In the genomic region with DNA sequence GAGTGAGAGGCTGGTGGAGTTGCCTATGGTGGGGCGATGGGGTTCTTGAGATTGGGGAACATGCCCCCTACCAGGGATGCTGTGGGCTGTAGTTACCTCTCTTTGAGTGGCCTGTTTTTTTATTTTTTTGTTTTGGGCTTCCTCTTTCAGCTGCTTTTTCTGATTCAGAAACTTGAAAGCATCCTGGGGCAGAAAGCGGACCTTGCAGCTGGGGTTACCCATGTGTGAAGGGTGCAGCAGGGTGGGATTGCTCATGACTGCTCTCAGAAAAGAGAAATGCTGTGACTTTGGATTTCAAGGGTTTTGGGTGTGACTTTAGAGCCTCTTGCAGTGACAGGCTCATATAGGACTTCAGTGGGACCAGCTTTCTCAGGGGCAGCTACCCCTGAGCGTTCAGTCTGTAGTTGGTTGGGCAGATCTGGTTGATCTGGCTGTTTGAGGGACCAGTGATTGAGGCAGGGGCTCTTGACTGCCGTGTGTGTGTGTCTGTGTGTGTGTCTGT, we compare ENCODE assay signal across 1 cellular context.
TF ChIP-seq lines count a peak whose summit lies in the region.

No MANE protein-coding gene starts in this region.

TF ChIP-seq in GM12878, 131 proteins besides CTCF, POLR2A, EP300 and RAD21 (continued from another document and continues in another):
- TF ChIP-seq, protein P1, sequence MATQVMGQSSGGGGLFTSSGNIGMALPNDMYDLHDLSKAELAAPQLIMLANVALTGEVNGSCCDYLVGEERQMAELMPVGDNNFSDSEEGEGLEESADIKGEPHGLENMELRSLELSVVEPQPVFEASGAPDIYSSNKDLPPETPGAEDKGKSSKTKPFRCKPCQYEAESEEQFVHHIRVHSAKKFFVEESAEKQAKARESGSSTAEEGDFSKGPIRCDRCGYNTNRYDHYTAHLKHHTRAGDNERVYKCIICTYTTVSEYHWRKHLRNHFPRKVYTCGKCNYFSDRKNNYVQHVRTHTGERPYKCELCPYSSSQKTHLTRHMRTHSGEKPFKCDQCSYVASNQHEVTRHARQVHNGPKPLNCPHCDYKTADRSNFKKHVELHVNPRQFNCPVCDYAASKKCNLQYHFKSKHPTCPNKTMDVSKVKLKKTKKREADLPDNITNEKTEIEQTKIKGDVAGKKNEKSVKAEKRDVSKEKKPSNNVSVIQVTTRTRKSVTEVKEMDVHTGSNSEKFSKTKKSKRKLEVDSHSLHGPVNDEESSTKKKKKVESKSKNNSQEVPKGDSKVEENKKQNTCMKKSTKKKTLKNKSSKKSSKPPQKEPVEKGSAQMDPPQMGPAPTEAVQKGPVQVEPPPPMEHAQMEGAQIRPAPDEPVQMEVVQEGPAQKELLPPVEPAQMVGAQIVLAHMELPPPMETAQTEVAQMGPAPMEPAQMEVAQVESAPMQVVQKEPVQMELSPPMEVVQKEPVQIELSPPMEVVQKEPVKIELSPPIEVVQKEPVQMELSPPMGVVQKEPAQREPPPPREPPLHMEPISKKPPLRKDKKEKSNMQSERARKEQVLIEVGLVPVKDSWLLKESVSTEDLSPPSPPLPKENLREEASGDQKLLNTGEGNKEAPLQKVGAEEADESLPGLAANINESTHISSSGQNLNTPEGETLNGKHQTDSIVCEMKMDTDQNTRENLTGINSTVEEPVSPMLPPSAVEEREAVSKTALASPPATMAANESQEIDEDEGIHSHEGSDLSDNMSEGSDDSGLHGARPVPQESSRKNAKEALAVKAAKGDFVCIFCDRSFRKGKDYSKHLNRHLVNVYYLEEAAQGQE (IDR thresholded peaks at IDR 0.05; ENCODE audit: low read depth, low read length), result no peak
- peak; percentile 45 for TF ChIP-seq SKIL (IDR thresholded peaks at IDR 0.05; ENCODE audit: low read depth, poor library complexity, severe bottlenecking)
- TF ChIP-seq, protein P2, sequence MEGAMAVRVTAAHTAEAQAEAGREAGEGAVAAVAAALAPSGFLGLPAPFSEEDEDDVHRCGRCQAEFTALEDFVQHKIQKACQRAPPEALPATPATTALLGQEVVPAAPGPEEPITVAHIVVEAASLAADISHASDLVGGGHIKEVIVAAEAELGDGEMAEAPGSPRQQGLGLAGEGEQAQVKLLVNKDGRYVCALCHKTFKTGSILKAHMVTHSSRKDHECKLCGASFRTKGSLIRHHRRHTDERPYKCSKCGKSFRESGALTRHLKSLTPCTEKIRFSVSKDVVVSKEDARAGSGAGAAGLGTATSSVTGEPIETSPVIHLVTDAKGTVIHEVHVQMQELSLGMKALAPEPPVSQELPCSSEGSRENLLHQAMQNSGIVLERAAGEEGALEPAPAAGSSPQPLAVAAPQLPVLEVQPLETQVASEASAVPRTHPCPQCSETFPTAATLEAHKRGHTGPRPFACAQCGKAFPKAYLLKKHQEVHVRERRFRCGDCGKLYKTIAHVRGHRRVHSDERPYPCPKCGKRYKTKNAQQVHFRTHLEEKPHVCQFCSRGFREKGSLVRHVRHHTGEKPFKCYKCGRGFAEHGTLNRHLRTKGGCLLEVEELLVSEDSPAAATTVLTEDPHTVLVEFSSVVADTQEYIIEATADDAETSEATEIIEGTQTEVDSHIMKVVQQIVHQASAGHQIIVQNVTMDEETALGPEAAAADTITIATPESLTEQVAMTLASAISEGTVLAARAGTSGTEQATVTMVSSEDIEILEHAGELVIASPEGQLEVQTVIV (IDR thresholded peaks at IDR 0.05; ENCODE audit: borderline replicate concordance, partially characterized antibody), result no peak
- TF ChIP-seq, protein P3, sequence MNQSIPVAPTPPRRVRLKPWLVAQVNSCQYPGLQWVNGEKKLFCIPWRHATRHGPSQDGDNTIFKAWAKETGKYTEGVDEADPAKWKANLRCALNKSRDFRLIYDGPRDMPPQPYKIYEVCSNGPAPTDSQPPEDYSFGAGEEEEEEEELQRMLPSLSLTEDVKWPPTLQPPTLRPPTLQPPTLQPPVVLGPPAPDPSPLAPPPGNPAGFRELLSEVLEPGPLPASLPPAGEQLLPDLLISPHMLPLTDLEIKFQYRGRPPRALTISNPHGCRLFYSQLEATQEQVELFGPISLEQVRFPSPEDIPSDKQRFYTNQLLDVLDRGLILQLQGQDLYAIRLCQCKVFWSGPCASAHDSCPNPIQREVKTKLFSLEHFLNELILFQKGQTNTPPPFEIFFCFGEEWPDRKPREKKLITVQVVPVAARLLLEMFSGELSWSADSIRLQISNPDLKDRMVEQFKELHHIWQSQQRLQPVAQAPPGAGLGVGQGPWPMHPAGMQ (IDR thresholded peaks at IDR 0.05; ENCODE audit: borderline replicate concordance), result no peak
- TF ChIP-seq CBX5 (IDR thresholded peaks at IDR 0.05; ENCODE audit: low read depth), result 0 out of 2 replicates have a peak, but pooled peaks have one; percentile 48
- TF ChIP-seq NFXL1 (IDR thresholded peaks at IDR 0.05; ENCODE audit: borderline replicate concordance), result no peak
- no peak for TF ChIP-seq TCF7 (IDR thresholded peaks at IDR 0.05; ENCODE audit: borderline replicate concordance)
- no peak for TF ChIP-seq ASH2L (IDR thresholded peaks at IDR 0.05; ENCODE audit: borderline replicate concordance, low read depth)
- peak; percentile 75; the same call in 1 of the 2 replicates for TF ChIP-seq ATF2 (IDR thresholded peaks at IDR 0.05; ENCODE audit: low read length)
- 0 out of 2 replicates have a peak, but pooled peaks have one; percentile 18 for TF ChIP-seq NR2F1 (conservative IDR thresholded peaks at IDR 0.05)
- peak; percentile 94 for TF ChIP-seq TCF3 (IDR thresholded peaks at IDR 0.05; ENCODE audit: borderline replicate concordance, insufficient read depth, low read depth, low read length)
- peak; percentile 59; the same call in 1 of the 2 replicates for TF ChIP-seq CREB1 (IDR thresholded peaks at IDR 0.05; ENCODE audit: low read depth)
- no peak for TF ChIP-seq ZBTB4 (CRISPR knock-in tag; IDR thresholded peaks at IDR 0.05)
- no peak for TF ChIP-seq HDGF (IDR thresholded peaks at IDR 0.05)
- TF ChIP-seq RELB (IDR thresholded peaks at IDR 0.05; ENCODE audit: low read depth), result peak; percentile 46; the same call in 1 of the 2 replicates
- no peak for TF ChIP-seq SREBF1 (IDR thresholded peaks at IDR 0.05; ENCODE audit: low read length)
- TF ChIP-seq E2F4 (IDR thresholded peaks at IDR 0.05; ENCODE audit: low read depth, low read length), result no peak
- TF ChIP-seq YY1 (IDR thresholded peaks at IDR 0.05; ENCODE audit: low read depth, low read length), result peak; percentile 33; the same call in 1 of the 2 replicates
- TF ChIP-seq BCL11A (IDR thresholded peaks at IDR 0.05; ENCODE audit: low read depth, low read length), result 0 out of 2 replicates have a peak, but pooled peaks have one; percentile 46
- no peak for TF ChIP-seq NFYA (IDR thresholded peaks at IDR 0.05; ENCODE audit: borderline replicate concordance, low read depth, low read length)
- no peak for TF ChIP-seq CEBPB (IDR thresholded peaks at IDR 0.05; ENCODE audit: borderline replicate concordance in 1 of 2, low read depth in 2 of 2, low read length in 2 of 2)
- TF ChIP-seq SIX5 (IDR thresholded peaks at IDR 0.05; ENCODE audit: low read depth, low read length, severe bottlenecking), result no peak
- TF ChIP-seq RUNX3 (IDR thresholded peaks at IDR 0.05; ENCODE audit: low read length), result peak; percentile 79
- peak; percentile 91 for TF ChIP-seq ZNF384 (IDR thresholded peaks at IDR 0.05; ENCODE audit: borderline replicate concordance, low read depth, low read length)
- TF ChIP-seq JUND (IDR thresholded peaks at IDR 0.05; ENCODE audit: low read depth, low read length), result no peak
- TF ChIP-seq ZSCAN29 (IDR thresholded peaks at IDR 0.05), result no peak
- no peak for TF ChIP-seq MYB (IDR thresholded peaks at IDR 0.05; ENCODE audit: borderline replicate concordance, low read depth, low read length)
- no peak for TF ChIP-seq SMC3 (IDR thresholded peaks at IDR 0.05; ENCODE audit: borderline replicate concordance, low read length)
- TF ChIP-seq STAT3 (IDR thresholded peaks at IDR 0.05; ENCODE audit: low read depth, low read length), result no peak
- no peak for TF ChIP-seq ZNF274 (IDR thresholded peaks at IDR 0.05; ENCODE audit: insufficient read depth, insufficient read length)
- peak; percentile 70; the same call in 1 of the 2 replicates for TF ChIP-seq TBL1XR1 (IDR thresholded peaks at IDR 0.05; ENCODE audit: low read depth, low read length)
- TF ChIP-seq HDAC2 (IDR thresholded peaks at IDR 0.05), result no peak
- TF ChIP-seq FOXK2 (IDR thresholded peaks at IDR 0.05), result no peak
- peak; percentile 55; the same call in 1 of the 2 replicates for TF ChIP-seq ZBED1 (IDR thresholded peaks at IDR 0.05; ENCODE audit: borderline replicate concordance)
- TF ChIP-seq CHD2 (IDR thresholded peaks at IDR 0.05; ENCODE audit: borderline replicate concordance, low read depth, low read length), result 0 out of 2 replicates have a peak, but pooled peaks have one; percentile 26
- TF ChIP-seq MXI1 (IDR thresholded peaks at IDR 0.05; ENCODE audit: low read depth, low read length), result 0 out of 2 replicates have a peak, but pooled peaks have one; percentile 56
- 0 out of 2 replicates have a peak, but pooled peaks have one; percentile 25 for TF ChIP-seq PAX8 (IDR thresholded peaks at IDR 0.05)
- no peak for TF ChIP-seq SMARCA5 (IDR thresholded peaks at IDR 0.05)
- TF ChIP-seq IKZF2 (IDR thresholded peaks at IDR 0.05), result peak; percentile 66 to 84
- no peak for TF ChIP-seq YBX1 (IDR thresholded peaks at IDR 0.05)
